ENCODE assay signal across 18 cellular contexts in the genomic region with DNA sequence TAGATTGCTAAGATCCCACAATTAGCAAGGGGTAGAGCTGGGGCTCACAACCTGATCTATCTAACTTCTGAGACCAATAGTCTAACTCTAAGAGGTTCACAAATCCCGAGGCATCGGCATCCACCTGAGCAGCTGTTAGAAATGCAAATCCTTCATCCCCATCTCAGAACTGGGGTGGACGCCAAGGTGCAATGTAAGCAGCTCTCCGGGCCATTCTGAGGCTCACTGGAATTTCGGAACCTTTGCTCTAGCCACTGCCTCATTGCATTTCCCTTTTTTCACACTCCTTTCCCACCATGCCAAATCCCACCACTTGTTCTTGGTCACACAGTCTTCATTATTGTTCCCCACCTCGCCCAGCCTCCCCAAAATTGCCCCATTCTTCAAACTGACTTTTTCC. TPM values are rescaled to one million over a fixed set of nuclear protein-coding genes. Genes with fewer than 3 reads are reported as not detected.
DNase-seq lines count a peak whose midpoint lies in the region; ATAC-seq, FAIRE-seq and TF ChIP-seq lines count a peak whose summit lies in the region.
"Had no signal": no experiment of that assay in that cellular context is flagged by ENCODE, and none has a peak within 500 bp of the region (broad histone marks: within the 10 kb centered on the region; RNA-seq: fewer than 3 reads in every experiment).

No MANE protein-coding gene starts in this region.

- H3K36me3 Mint-ChIP-seq in type B pancreatic cell = peaks cover 24% of the 10 kb centered on the region

- no peaks in the 10 kb centered on the region for H3K36me3 ChIP-seq in left ventricle myocardium inferior
- H3K36me3 ChIP-seq in SJSA1 = no peaks in the 10 kb centered on the region
- H3K36me3 ChIP-seq in keratinocyte (ENCODE audit: control insufficient read depth in 2 of 2, extremely low read depth in 1 of 2, insufficient read depth in 2 of 2, low read length in 2 of 2) = no peaks in the 10 kb centered on the region
- H3K36me3 ChIP-seq in small intestine (ENCODE audit: control insufficient read depth in 2 of 2, insufficient read depth in 2 of 2, low read length in 2 of 2) = no peaks in the 10 kb centered on the region
- H3K36me3 ChIP-seq: prostate gland, SJCRH30 had no signal

- H4K20me1 ChIP-seq in keratinocyte (ENCODE audit: control insufficient read depth, extremely low read depth, insufficient read depth, low read length) = no peaks in the 10 kb centered on the region

- no peaks in the 10 kb centered on the region for H3K9me1 ChIP-seq in keratinocyte (ENCODE audit: control insufficient read depth, extremely low read depth, insufficient read depth, low read length)

- ATAC-seq in Right ventricle myocardium inferior = no peak
- ATAC-seq in HG03469 (IDR thresholded peaks at IDR 0.05; ENCODE audit: unreplicated experiment) = no peak
- ATAC-seq: mucosa of descending colon; stimulated activated naive CD8-positive, alpha-beta T cell treated with anti-CD3 and anti-CD28 coated beads, Interleukin-15, Interleukin-2, amounts not matched to agents 100 U/mL and 50 U/mL, for 24 hours had no signal

- dilution Hi-C loops in keratinocyte (cut with MboI; ENCODE audit: extremely low pct_ligation_motif_present, low sequenced_read_pairs) = no loop called here

- H3K27ac ChIP-seq in left ventricle myocardium inferior (replicated peaks) (peak overlapping the region; percentile 72), SJSA1 (peak overlapping the region; percentile 96), keratinocyte (ENCODE audit: control insufficient read depth, insufficient read depth, low read length) (peak overlapping the region; percentile 85), small intestine (ENCODE audit: low read depth in 1 of 2, low read length in 1 of 2) (no peak overlapping the region)
- H3K27ac ChIP-seq: SJCRH30 had no signal

- no peak overlapping the region for H3K4me3 Mint-ChIP-seq in type B pancreatic cell
- H3K4me3 Mint-ChIP-seq: activated CD4-positive, alpha-beta memory T cell treated with anti-CD3 and anti-CD28 coated beads for 36 hours had no signal

- no peak overlapping the region for H2AFZ ChIP-seq in keratinocyte (ENCODE audit: control insufficient read depth, low read length)

- H3K27me3 ChIP-seq in left ventricle myocardium inferior (ENCODE audit: low read depth) = no peaks in the 10 kb centered on the region
- no peaks in the 10 kb centered on the region for H3K27me3 ChIP-seq in SJSA1 (replicated peaks)
- H3K27me3 ChIP-seq in keratinocyte (ENCODE audit: control insufficient read depth, extremely low read depth, insufficient read depth, low read length) = no peaks in the 10 kb centered on the region
- H3K27me3 ChIP-seq in small intestine (ENCODE audit: control insufficient read depth in 2 of 2, insufficient read depth in 2 of 2, low read length in 2 of 2) = no peaks in the 10 kb centered on the region
- H3K27me3 ChIP-seq: dorsolateral prefrontal cortex, esophagus muscularis mucosa, SJCRH30 had no signal

- no peak for FAIRE-seq in keratinocyte (lab: Jason Lieb, UNC)
- no peak for FAIRE-seq in small intestine (lab: Jason Lieb, UNC)
- FAIRE-seq: kidney had no signal

- no peak overlapping the region for H3K4me2 ChIP-seq in keratinocyte (ENCODE audit: control insufficient read depth, extremely low read depth, insufficient read depth, low read depth, low read length)

- H3K27ac Mint-ChIP-seq in type B pancreatic cell = peak overlapping the region; percentile 97

- no peak overlapping the region for H3K9ac ChIP-seq in keratinocyte (ENCODE audit: control insufficient read depth, extremely low read depth, insufficient read depth, low read length)

- TF ChIP-seq CTCF in left ventricle myocardium inferior (IDR thresholded peaks at IDR 0.05; ENCODE audit: borderline replicate concordance) (no peak), keratinocyte (optimal IDR thresholded peaks at IDR 0.05 in 1 of 3, IDR thresholded peaks at IDR 0.05 in 1 of 3, conservative IDR thresholded peaks at IDR 0.05 in 1 of 3; ENCODE audit: extremely low read depth in 1 of 3, insufficient read depth in 2 of 3, low read length in 3 of 3) (no peak), type B pancreatic cell (conservative IDR thresholded peaks at IDR 0.05) (no peak)

- DNase-seq in left ventricle myocardium inferior (no peak), Right ventricle myocardium inferior (ENCODE audit: missing footprints) (no peak), SJSA1 (ENCODE audit: low read depth in 1 of 2, low spot score in 2 of 2) (no peak), keratinocyte (ENCODE audit: low read depth, low spot score) (no peak), type B pancreatic cell (ENCODE audit: extremely low spot score, unreplicated experiment) (no peak), small intestine (no peak), superior temporal gyrus (ENCODE audit: extremely low spot score) (no peak)
- DNase-seq: activated CD4-positive, alpha-beta memory T cell treated with anti-CD3 and anti-CD28 coated beads for 36 hours; kidney; mucosa of descending colon; NCI-H1092 treated with DMSO at 0.1 percent for 48 hours; NCI-H2171 treated with DMSO at 0.1 percent for 48 hours; SJCRH30; stimulated activated naive CD8-positive, alpha-beta T cell treated with anti-CD3 and anti-CD28 coated beads, Interleukin-15, Interleukin-2, amounts not matched to agents 100 U/mL and 50 U/mL, for 24 hours had no signal

- intact Hi-C loops in left ventricle myocardium inferior (cut with micrococcal nuclease) = no loop called here
- intact Hi-C loops in Right ventricle myocardium inferior (cut with DNase I) = no loop called here

- H3K79me2 ChIP-seq in keratinocyte (ENCODE audit: control insufficient read depth, insufficient read depth, low read length) = peaks cover 8% of the 10 kb centered on the region

- no peaks in the 10 kb centered on the region for H3K27me3 Mint-ChIP-seq in type B pancreatic cell
- H3K27me3 Mint-ChIP-seq: activated CD4-positive, alpha-beta memory T cell treated with anti-CD3 and anti-CD28 coated beads for 36 hours had no signal

- peaks cover 54% of the 10 kb centered on the region for H3K4me1 Mint-ChIP-seq in type B pancreatic cell (ENCODE audit: unreplicated experiment)

- no peaks in the 10 kb centered on the region for H3K9me3 ChIP-seq in left ventricle myocardium inferior (replicated peaks)
- H3K9me3 ChIP-seq in SJSA1 (replicated peaks) = no peaks in the 10 kb centered on the region
- no peaks in the 10 kb centered on the region for H3K9me3 ChIP-seq in keratinocyte (ENCODE audit: control insufficient read depth, low read depth, low read length)
- H3K9me3 ChIP-seq in small intestine (ENCODE audit: control insufficient read depth, low read depth) = no peaks in the 10 kb centered on the region
- H3K9me3 ChIP-seq: esophagus muscularis mucosa, mucosa of descending colon, prostate gland, SJCRH30 had no signal

- H3K4me3 ChIP-seq in left ventricle myocardium inferior (no peak overlapping the region), SJSA1 (no peak overlapping the region), keratinocyte (ENCODE audit: control insufficient read depth in 2 of 3, extremely low read depth in 1 of 3, insufficient read depth in 2 of 3, low read depth in 1 of 3, low read length in 3 of 3) (no peak overlapping the region), small intestine (ENCODE audit: low read depth in 1 of 2, low read length in 2 of 2) (no peak overlapping the region)
- H3K4me3 ChIP-seq: dorsolateral prefrontal cortex, esophagus muscularis mucosa, mucosa of descending colon, prostate gland, SJCRH30 had no signal

- WGBS in small intestine, 3 donors = 81 to 92% (median 89%) methylated on average over 6 of the region's 6 CpGs

- H3K4me1 ChIP-seq in left ventricle myocardium inferior = peaks cover 83% of the 10 kb centered on the region
- peaks cover 86% of the 10 kb centered on the region for H3K4me1 ChIP-seq in SJSA1 (replicated peaks)
- H3K4me1 ChIP-seq in keratinocyte (ENCODE audit: control insufficient read depth, extremely low read depth, insufficient read depth, low read length) = peaks cover 90% of the 10 kb centered on the region
- peaks cover 2 to 13% of the 10 kb centered on the region in 2 donors for H3K4me1 ChIP-seq in small intestine (ENCODE audit: control insufficient read depth in 2 of 2, insufficient read depth in 1 of 2, low read depth in 1 of 2, low read length in 1 of 2)

- no peaks in the 10 kb centered on the region for H3K9me3 Mint-ChIP-seq in type B pancreatic cell
- H3K9me3 Mint-ChIP-seq: activated CD4-positive, alpha-beta memory T cell treated with anti-CD3 and anti-CD28 coated beads for 36 hours had no signal

RNA-seq across cellular contexts. Expression of a gene that starts 29.8 kb away (rescaled TPM):
- total RNA-seq in left ventricle myocardium inferior (4.5 TPM), Right ventricle myocardium inferior (5.2 TPM), type B pancreatic cell (ENCODE audit: low replicate concordance) (20.8 and 33.6 TPM in 2 replicates)
- total RNA-seq in SJSA1 (2014; rRNA removed; shearing (Covaris generic)) = 6.1 and 8.7 TPM in 2 replicates
- polyA plus RNA-seq in keratinocyte (4.2 to 7.4 TPM (median 4.2 TPM) in 3 replicates), small intestine (1 to 10 TPM in 1 of 3 donors, under 1 TPM in 2; 0.45 to 2.4 (median 0.81) TPM)
- 1.0 TPM for polyA plus RNA-seq in keratinocyte (2011; ENCODE audit: low read depth)
- polyA plus RNA-seq in keratinocyte (2011; cell fraction: cytosol; rRNA removed) = 2.8 and 3.3 TPM in 2 replicates
- 6.9 and 7.8 TPM in 2 replicates for polyA plus RNA-seq in keratinocyte (2011; cell fraction: nucleus; rRNA removed)
- 1.1 and 4.4 TPM in 2 replicates for polyA plus RNA-seq in keratinocyte (2012; ENCODE audit: low replicate concordance)
- polyA minus RNA-seq in keratinocyte = 8.8 to 13.1 TPM (median 11.0 TPM) in 3 replicates
- polyA minus RNA-seq in keratinocyte (2011; cell fraction: cytosol; rRNA and poly(A)+ RNA removed) = 2.1 TPM
- polyA minus RNA-seq in keratinocyte (2011; cell fraction: nucleus; rRNA and poly(A)+ RNA removed) = 8.1 and 13.8 TPM in 2 replicates

Comparison
In these comparisons a context has a peak if more than half of its experiments do, and no peak if none do; other contexts are left out.
1. H3K27ac ChIP-seq: peak in left ventricle myocardium inferior (single experiment), SJSA1 (single experiment) and keratinocyte (single experiment); none in small intestine (0 of 2).